ENCODE assay signal across 9 cellular contexts in the genomic region with DNA sequence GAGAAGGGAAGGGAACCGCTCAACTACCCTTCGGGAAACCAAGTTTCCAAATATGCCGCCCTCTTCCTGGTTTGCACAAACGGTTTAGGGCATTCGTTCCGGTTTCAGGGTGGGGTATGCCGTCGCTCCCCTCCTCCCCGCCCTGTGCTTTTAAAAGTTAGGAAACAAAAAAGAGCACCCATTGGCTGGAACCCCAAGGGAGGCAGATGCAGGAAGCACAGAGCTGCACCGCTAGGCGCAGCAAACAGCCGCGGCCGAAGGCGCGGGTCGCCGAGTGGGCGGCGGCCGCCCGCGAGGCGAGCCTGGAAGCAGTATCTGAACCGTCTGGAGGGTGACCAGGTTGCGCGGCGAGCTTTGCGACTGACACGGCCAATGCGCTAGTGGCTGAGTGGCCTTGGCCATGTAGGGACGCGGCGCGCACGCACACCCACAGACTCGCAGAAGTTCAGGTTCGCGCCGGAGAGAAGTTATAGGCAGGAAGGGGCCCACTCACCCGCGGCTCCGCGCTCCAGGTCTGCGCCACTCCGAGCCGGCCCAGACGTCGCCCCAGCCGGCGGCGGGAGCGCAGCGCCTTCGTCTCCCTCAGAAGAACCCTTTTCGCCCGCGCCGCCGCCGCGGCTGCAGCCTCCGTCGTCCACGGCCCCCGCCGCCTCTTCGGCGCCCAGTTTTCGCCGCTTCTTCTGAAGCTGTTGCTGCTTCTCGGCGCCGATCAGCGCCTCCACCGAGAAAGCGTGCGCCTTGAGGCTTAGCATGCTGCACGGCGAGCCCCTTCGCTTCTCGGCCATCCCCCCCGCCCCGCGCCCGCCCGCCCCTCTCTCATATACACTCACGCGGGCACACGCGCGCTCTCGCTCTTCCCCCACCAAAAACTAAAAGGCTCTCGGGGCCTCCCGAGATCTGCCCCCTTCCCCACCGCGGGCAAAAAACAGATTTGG. TPM values are rescaled to one million over a fixed set of nuclear protein-coding genes. Genes with fewer than 3 reads are reported as not detected.
DNase-seq lines count a peak whose midpoint lies in the region; ATAC-seq and TF ChIP-seq lines count a peak whose summit lies in the region.
"Had no signal": no experiment of that assay in that cellular context is flagged by ENCODE, and none has a peak within 500 bp of the region (broad histone marks: within the 10 kb centered on the region; RNA-seq: fewer than 3 reads in every experiment).

No MANE protein-coding gene starts in this region.

- in situ Hi-C loops in IMR-90 (cut with MboI; ENCODE audit: low sequenced_read_pairs), result loop anchor here (10.0 kb wide), 1 partner anchor 339 kb away; no protein-coding TSS in a partner anchor
- in situ Hi-C loops in GM13977 (cut with MboI; ENCODE audit: low pct_unique_long_range_greater_than_20kb, low sequenced_read_pairs, unreplicated experiment), result no loop called here

- H2AFZ ChIP-seq in IMR-90 (replicated peaks; ENCODE audit: low read length, poor library complexity), result peak overlapping the region; percentile 89

- POLR2A ChIA-PET in AG04449 (lab: Yijun Ruan, JAX), result interaction anchor here (0.6 to 2.0 kb wide), 7 partner anchors 10 to 363 kb away, joined by 3 to 16 read pairs (median 3); no protein-coding TSS in a partner anchor
- POLR2A ChIA-PET in IMR-90 (lab: Charles Lee; ENCODE audit: unreplicated experiment), result no interaction called here

- no peak overlapping the region for H3K18ac ChIP-seq in IMR-90 (ENCODE audit: low read depth, low read length)

- no peak for TF ChIP-seq POLR2A in IMR-90 (IDR thresholded peaks at IDR 0.05; ENCODE audit: low read depth, low read length)
- no peak for TF ChIP-seq POLR2A in body of pancreas (IDR thresholded peaks at IDR 0.05)
- no peak for TF ChIP-seq POLR2A in prostate gland (IDR thresholded peaks at IDR 0.05)

- H3K4me2 ChIP-seq in IMR-90 (ENCODE audit: low read depth, low read length), result peak overlapping the region; percentile 87

- CTCF ChIA-PET in AG04449 (lab: Yijun Ruan, JAX) (interaction anchor here (0.9 to 6.8 kb wide), 12 partner anchors 11 to 559 kb away, joined by 3 to 59 read pairs (median 4); a partner anchor contains a TSS), IMR-90 (lab: Yijun Ruan, JAX) (no interaction called here)

- no peak overlapping the region for H3K23ac ChIP-seq in IMR-90 (ENCODE audit: low read depth, low read length)

- H4K5ac ChIP-seq in IMR-90 (ENCODE audit: low read depth, low read length), result no peak overlapping the region

- H3K27ac ChIP-seq in IMR-90 (ENCODE audit: insufficient read depth, low read length), result no peak overlapping the region
- peak overlapping the region in 1 of 4 donors; percentile 17 for H3K27ac ChIP-seq in body of pancreas
- peak overlapping the region; percentile 99 to 100 for H3K27ac ChIP-seq in tibial artery
- no peak overlapping the region for H3K27ac ChIP-seq in prostate gland
- H3K27ac ChIP-seq: epithelial cell of prostate had no signal

- H2BK120ac ChIP-seq in IMR-90 (ENCODE audit: low read depth, low read length), result no peak overlapping the region

- dilution Hi-C loops in IMR-90 (cut with HindIII; ENCODE audit: low sequenced_read_pairs, unreplicated experiment), result no loop called here

- H2BK15ac ChIP-seq in IMR-90 (ENCODE audit: low read depth, low read length), result no peak overlapping the region

- ATAC-seq in IMR-90 (ENCODE audit: low read depth) (peak; percentile 21), body of pancreas (peak; percentile 10), left colon (peak; percentile 26)

- H3K27me3 ChIP-seq in IMR-90 (ENCODE audit: control insufficient read depth, insufficient read depth, low read length), result peaks cover 57% of the 10 kb centered on the region
- H3K27me3 ChIP-seq in body of pancreas, result peaks cover 0 to 45% of the 10 kb centered on the region in 2 donors
- H3K27me3 ChIP-seq in tibial artery, result no peaks in the 10 kb centered on the region
- peaks cover 51% of the 10 kb centered on the region for H3K27me3 ChIP-seq in prostate gland (replicated peaks; ENCODE audit: insufficient read depth)

- no peak overlapping the region for H2AK5ac ChIP-seq in IMR-90 (ENCODE audit: low read depth, low read length)

- H3K9me1 ChIP-seq in IMR-90 (ENCODE audit: insufficient read depth, low read length), result no peaks in the 10 kb centered on the region

- H3K14ac ChIP-seq in IMR-90 (replicated peaks; ENCODE audit: low read depth, low read length), result no peak overlapping the region

- H3K4me1 ChIP-seq in IMR-90 (ENCODE audit: control insufficient read depth, insufficient read depth, low read length) (no peaks in the 10 kb centered on the region), body of pancreas (peaks cover 21% of the 10 kb centered on the region), tibial artery (peaks cover 0 to 33% (median 4%) of the 10 kb centered on the region in 4 donors), prostate gland (replicated peaks) (no peaks in the 10 kb centered on the region)

- no peak overlapping the region for H3K56ac ChIP-seq in IMR-90 (ENCODE audit: extremely low read depth, insufficient read depth, low read length)

- H3K4me3 ChIP-seq in AG04449 (ENCODE audit: low read depth, low read length) (peak overlapping the region; percentile 79), IMR-90 (ENCODE audit: insufficient read depth, low read depth, low read length) (peak overlapping the region; percentile 53), body of pancreas (no peak overlapping the region), tibial artery (peak overlapping the region; percentile 93 to 98), prostate gland (peak overlapping the region in 1 of 2 donors; percentile 6)

- H3K36me3 ChIP-seq in IMR-90 (ENCODE audit: control insufficient read depth, insufficient read depth, low read length) (no peaks in the 10 kb centered on the region), body of pancreas (replicated peaks in 1 of 2; ENCODE audit: insufficient read depth in 1 of 2, low read depth in 2 of 2) (no peaks in the 10 kb centered on the region), tibial artery (no peaks in the 10 kb centered on the region), prostate gland (no peaks in the 10 kb centered on the region)

- H2AK9ac ChIP-seq in IMR-90 (replicated peaks; ENCODE audit: low read depth, low read length, poor library complexity), result no peak overlapping the region

- H4K8ac ChIP-seq in IMR-90 (ENCODE audit: low read depth in 2 of 2, low read length in 2 of 2), result no peak overlapping the region

- H3K79me1 ChIP-seq in IMR-90 (ENCODE audit: low read depth in 1 of 2, low read length in 2 of 2), result no peaks in the 10 kb centered on the region

- TF ChIP-seq CTCF in AG04449 (IDR thresholded peaks at IDR 0.05; ENCODE audit: insufficient read depth, low read length, missing control alignments) (peak; percentile 26), IMR-90 (conservative IDR thresholded peaks at IDR 0.05; ENCODE audit: low read depth, low read length) (no peak), body of pancreas (IDR thresholded peaks at IDR 0.05) (no peak), tibial artery (IDR thresholded peaks at IDR 0.05) (peak; percentile 39 to 53), GM13977 (IDR thresholded peaks at IDR 0.05; ENCODE audit: extremely low read depth, insufficient read depth, missing control alignments) (no peak), prostate gland (IDR thresholded peaks at IDR 0.05) (no peak)

- intact Hi-C loops in IMR-90 (cut with micrococcal nuclease) (loop anchor here (10.0 kb wide), 1 partner anchor 561 kb away; no protein-coding TSS in a partner anchor), body of pancreas (cut with DNase I) (no loop called here), left colon (cut with DNase I, micrococcal nuclease) (no loop called here), tibial artery (cut with DNase I; ENCODE audit: low total_unique reads) (no loop called here), prostate gland (cut with DNase I) (no loop called here)

- 4% methylated on average over 29 of the region's 97 CpGs; no CpG with 5 or more reads in 1 of the 2 experiments for WGBS in IMR-90 (ENCODE audit: extremely low coverage in 2 of 2, insufficient read length in 1 of 2), 2 experiments
- WGBS in body of pancreas, 2 donors, result 2% methylated on average over 33 to 93 of the region's 97 CpGs
- WGBS in prostate gland, result 2% methylated on average over 96 of the region's 97 CpGs

- no peak overlapping the region for H4K91ac ChIP-seq in IMR-90 (ENCODE audit: insufficient read depth, low read depth, low read length)

- no peak overlapping the region for H2BK20ac ChIP-seq in IMR-90 (ENCODE audit: low read depth, low read length)

- H4K20me1 ChIP-seq in IMR-90 (ENCODE audit: insufficient read depth, low read length), result no peaks in the 10 kb centered on the region

- no peak overlapping the region for H2BK5ac ChIP-seq in IMR-90 (ENCODE audit: low read depth, low read length, poor library complexity, severe bottlenecking)

- H3K4ac ChIP-seq in IMR-90 (ENCODE audit: low read depth, low read length), result no peak overlapping the region

- no peak for TF ChIP-seq RAD21 in IMR-90 (IDR thresholded peaks at IDR 0.05; ENCODE audit: low read length)

- H3K9ac ChIP-seq in IMR-90 (ENCODE audit: low read depth, low read length), result no peak overlapping the region

- DNase-seq in AG04449 (ENCODE audit: low read depth, low spot score) (peak; percentile 60), IMR-90 (peak; percentile 14), body of pancreas (peak in 2 of 4 donors; percentile 18 to 38), left colon (no peak), tibial artery (peak; percentile 78 to 93), C1 segment of cervical spinal cord (lab: John Stamatoyannopoulos, UW) (no peak), GM13977 (ENCODE audit: low spot score) (no peak), prostate gland (ENCODE audit: low spot score) (no peak)

- BruUV-seq in IMR-90 (replicated peaks; lab: Mats Ljungman, UMichigan), result no TSS peak

- H3K9me3 ChIP-seq in IMR-90 (ENCODE audit: control insufficient read depth, insufficient read depth, low read length), result peaks cover 6% of the 10 kb centered on the region
- H3K9me3 ChIP-seq in body of pancreas, result no peaks in the 10 kb centered on the region
- no peaks in the 10 kb centered on the region for H3K9me3 ChIP-seq in tibial artery
- no peaks in the 10 kb centered on the region for H3K9me3 ChIP-seq in prostate gland

TF ChIP-seq in IMR-90, 13 proteins besides CTCF, POLR2A, EP300 and RAD21 (continues in another document):
- TF ChIP-seq MAZ (IDR thresholded peaks at IDR 0.05; ENCODE audit: borderline replicate concordance, low read depth, low read length) (no peak), CHD1 (IDR thresholded peaks at IDR 0.05; ENCODE audit: low read depth, low read length) (no peak), RFX5 (IDR thresholded peaks at IDR 0.05; ENCODE audit: low read depth, low read length) (no peak), BHLHE40 (IDR thresholded peaks at IDR 0.05; ENCODE audit: low read depth, low read length) (no peak), FOS (IDR thresholded peaks at IDR 0.05; ENCODE audit: low read depth, low read length) (no peak), MXI1 (IDR thresholded peaks at IDR 0.05; ENCODE audit: borderline replicate concordance, low read depth, low read length) (no peak)

RNA-seq across cellular contexts. Expression of a gene that starts 0.7 kb away (rescaled TPM):
- 0.83 and 1.3 TPM in 2 replicates for total RNA-seq in IMR-90 (2012; rRNA removed)
- polyA plus RNA-seq in IMR-90 (2012; rRNA removed), result 0.86 and 1.3 TPM in 2 replicates
- polyA plus RNA-seq in IMR-90 (2012; cell fraction: cytosol; rRNA removed), result 0.08 and 0.67 TPM in 2 replicates
- 1.3 and 2.4 TPM in 2 replicates for polyA plus RNA-seq in IMR-90 (2012; cell fraction: nucleus; rRNA removed; ENCODE audit: low replicate concordance)
- total RNA-seq in body of pancreas, result 1 to 10 TPM in 1 of 2 donors, under 1 TPM in 1; 0.52 to 2.0 TPM
- total RNA-seq in left colon, result under 1 TPM; 0.49 to 0.78 TPM
- total RNA-seq in prostate gland, result 1 to 10 TPM in 1 of 2 donors, under 1 TPM in 1; 0.05 to 3.4 TPM

Comparison
In these comparisons a context has a peak if more than half of its experiments do, and no peak if none do; other contexts are left out.
1. DNase-seq: peak in AG04449 (single experiment), IMR-90 (single experiment) and tibial artery (2 of 2); none in left colon (0 of 2), C1 segment of cervical spinal cord (0 of 14), GM13977 (single experiment) and prostate gland (single experiment).
2. H3K4me3 ChIP-seq: peak in AG04449 (single experiment), IMR-90 (single experiment) and tibial artery (2 of 2); none in body of pancreas (0 of 2).
3. CTCF ChIP-seq: peak in AG04449 (single experiment) and tibial artery (2 of 2); none in IMR-90 (single experiment), body of pancreas (0 of 7), GM13977 (single experiment) and prostate gland (0 of 4).
4. H3K27ac ChIP-seq: peak in tibial artery (2 of 2); none in IMR-90 (single experiment) and prostate gland (0 of 2).
5. Peak in every context shown above with its lines, with median percentiles within 50 percentile points of each other: ATAC-seq.